In genomic region chr9:35728041-35728971, GRCh38 we compare ENCODE assay signal across 8 cellular contexts. TPM values are rescaled to one million over a fixed set of nuclear protein-coding genes. Genes with fewer than 3 reads are reported as not detected.
DNase-seq lines count a peak whose midpoint lies in the region; ATAC-seq, FAIRE-seq and TF ChIP-seq lines count a peak whose summit lies in the region.

No MANE protein-coding gene starts in this region.

- H3K4me3 ChIP-seq in body of pancreas (no peak overlapping the region), keratinocyte (ENCODE audit: control insufficient read depth in 2 of 3, extremely low read depth in 1 of 3, insufficient read depth in 2 of 3, low read depth in 1 of 3, low read length in 3 of 3) (peak overlapping the region in 2 of 3 experiments; percentile 27 to 30)

- H3K27me3 ChIP-seq in body of pancreas: no peaks in the 10 kb centered on the region
- no peaks in the 10 kb centered on the region for H3K27me3 ChIP-seq in keratinocyte (ENCODE audit: control insufficient read depth, extremely low read depth, insufficient read depth, low read length)

- 29 to 33% methylated on average over 10 of the region's 10 CpGs for WGBS in body of pancreas, 2 donors

- no peak for ATAC-seq in body of pancreas
- ATAC-seq in GM18858 (IDR thresholded peaks at IDR 0.05; ENCODE audit: unreplicated experiment): no peak

- H3K9ac ChIP-seq in keratinocyte (ENCODE audit: control insufficient read depth, extremely low read depth, insufficient read depth, low read length): no peak overlapping the region

- peak overlapping the region; percentile 95 for H3K4me2 ChIP-seq in keratinocyte (ENCODE audit: control insufficient read depth, extremely low read depth, insufficient read depth, low read depth, low read length)

- peaks cover 8 to 21% of the 10 kb centered on the region in 2 donors for H3K36me3 ChIP-seq in body of pancreas (replicated peaks in 1 of 2; ENCODE audit: insufficient read depth in 1 of 2, low read depth in 2 of 2)
- H3K36me3 ChIP-seq in keratinocyte (ENCODE audit: control insufficient read depth in 2 of 2, extremely low read depth in 1 of 2, insufficient read depth in 2 of 2, low read length in 2 of 2): peaks cover 19 to 26% of the 10 kb centered on the region in 2 experiments

- H3K27ac ChIP-seq in body of pancreas (peak overlapping the region in 3 of 4 donors; percentile 51 to 95 (median 63)), keratinocyte (ENCODE audit: control insufficient read depth, insufficient read depth, low read length) (peak overlapping the region; percentile 13)

- no peak for TF ChIP-seq CTCF in body of pancreas (IDR thresholded peaks at IDR 0.05)
- no peak for TF ChIP-seq CTCF in keratinocyte (optimal IDR thresholded peaks at IDR 0.05 in 1 of 3, IDR thresholded peaks at IDR 0.05 in 1 of 3, conservative IDR thresholded peaks at IDR 0.05 in 1 of 3; ENCODE audit: extremely low read depth in 1 of 3, insufficient read depth in 2 of 3, low read length in 3 of 3)

- H4K20me1 ChIP-seq in keratinocyte (ENCODE audit: control insufficient read depth, extremely low read depth, insufficient read depth, low read length): peaks cover 26% of the 10 kb centered on the region

- H2AFZ ChIP-seq in keratinocyte (ENCODE audit: control insufficient read depth, low read length): no peak overlapping the region

- peaks cover 42% of the 10 kb centered on the region for H3K4me1 ChIP-seq in body of pancreas
- H3K4me1 ChIP-seq in keratinocyte (ENCODE audit: control insufficient read depth, extremely low read depth, insufficient read depth, low read length): peaks cover 36% of the 10 kb centered on the region

- H3K79me2 ChIP-seq in keratinocyte (ENCODE audit: control insufficient read depth, insufficient read depth, low read length): peaks cover 63% of the 10 kb centered on the region

- intact Hi-C loops in body of pancreas (cut with DNase I): no loop called here

- peak; percentile 91 for FAIRE-seq in GM12892 (lab: Jason Lieb, UNC)
- FAIRE-seq in keratinocyte (lab: Jason Lieb, UNC): no peak

- H3K9me3 ChIP-seq in body of pancreas (no peaks in the 10 kb centered on the region), keratinocyte (ENCODE audit: control insufficient read depth, low read depth, low read length) (no peaks in the 10 kb centered on the region)

- in situ Hi-C loops in G401 (cut with HindIII; ENCODE audit: low sequenced_read_pairs): no loop called here

- peaks cover 7% of the 10 kb centered on the region for H3K9me1 ChIP-seq in keratinocyte (ENCODE audit: control insufficient read depth, extremely low read depth, insufficient read depth, low read length)

- TF ChIP-seq POLR2A in GM12892 (IDR thresholded peaks at IDR 0.05; ENCODE audit: low read depth, low read length) (peak; percentile 93), body of pancreas (IDR thresholded peaks at IDR 0.05) (peak in 2 of 3 donors; percentile 49)

- dilution Hi-C loops in keratinocyte (cut with MboI; ENCODE audit: extremely low pct_ligation_motif_present, low sequenced_read_pairs): no loop called here

- DNase-seq in GM12892 (ENCODE audit: insufficient read length) (no peak), NAMALWA (ENCODE audit: low spot score) (peak; percentile 10), body of pancreas (peak; percentile 39 to 68 (median 51)), keratinocyte (ENCODE audit: low read depth, low spot score) (no peak), DMS153 (lab: John Stamatoyannopoulos, UW) (no peak), G401 (ENCODE audit: low spot score) (no peak)
- DNase-seq in stimulated activated CD4-positive, alpha-beta T cell treated with anti-CD3 and anti-CD28 coated beads, Interleukin-2, amount 100 ng/mL, for 24 hours: peak; percentile 46 to 57

RNA-seq across cellular contexts. Expression of gene TLN1, which starts 3.7 kb away (rescaled TPM):
- 65.4 TPM for polyA plus RNA-seq in GM12892 (2012; ENCODE audit: missing spikeins)
- 100 to 1,000 TPM in 1 of 2 donors, 10 to 100 TPM in 1; 93.7 to 130 TPM for total RNA-seq in body of pancreas
- polyA plus RNA-seq in keratinocyte: 53.0 to 98.3 TPM (median 54.6 TPM) in 3 replicates
- polyA plus RNA-seq in keratinocyte (2011; ENCODE audit: low read depth): 80.1 TPM
- polyA plus RNA-seq in keratinocyte (2011; cell fraction: cytosol; rRNA removed): 34.1 and 58.4 TPM in 2 replicates
- 115 and 144 TPM in 2 replicates for polyA plus RNA-seq in keratinocyte (2011; cell fraction: nucleus; rRNA removed)
- 36.2 and 124 TPM in 2 replicates for polyA plus RNA-seq in keratinocyte (2012; ENCODE audit: low replicate concordance)
- polyA minus RNA-seq in keratinocyte: 196 to 448 TPM (median 286 TPM) in 3 replicates
- polyA minus RNA-seq in keratinocyte (2011; cell fraction: cytosol; rRNA and poly(A)+ RNA removed): 291 TPM
- polyA minus RNA-seq in keratinocyte (2011; cell fraction: nucleus; rRNA and poly(A)+ RNA removed): 223 and 237 TPM in 2 replicates
- total RNA-seq in G401 (2014; rRNA removed; shearing (Covaris generic)): 146 and 195 TPM in 2 replicates

RNA-seq across cellular contexts. Expression of gene CREB3, which starts 4.2 kb away (rescaled TPM):
- polyA plus RNA-seq in GM12892 (2012; ENCODE audit: missing spikeins): 19.2 TPM
- 10 to 100 TPM; 31.9 to 32.6 TPM for total RNA-seq in body of pancreas
- 24.6 to 33.2 TPM (median 27.0 TPM) in 3 replicates for polyA plus RNA-seq in keratinocyte
- polyA plus RNA-seq in keratinocyte (2011; ENCODE audit: low read depth): 9.8 TPM
- polyA plus RNA-seq in keratinocyte (2011; cell fraction: cytosol; rRNA removed): 28.5 and 33.1 TPM in 2 replicates
- polyA plus RNA-seq in keratinocyte (2011; cell fraction: nucleus; rRNA removed): 18.5 and 22.8 TPM in 2 replicates
- 16.2 and 38.5 TPM in 2 replicates for polyA plus RNA-seq in keratinocyte (2012; ENCODE audit: low replicate concordance)
- polyA minus RNA-seq in keratinocyte: 16.6 to 46.4 TPM (median 17.6 TPM) in 3 replicates
- polyA minus RNA-seq in keratinocyte (2011; cell fraction: cytosol; rRNA and poly(A)+ RNA removed): 16.1 TPM
- 8.3 and 13.7 TPM in 2 replicates for polyA minus RNA-seq in keratinocyte (2011; cell fraction: nucleus; rRNA and poly(A)+ RNA removed)
- 40.3 and 46.0 TPM in 2 replicates for total RNA-seq in G401 (2014; rRNA removed; shearing (Covaris generic))

RNA-seq across cellular contexts. Expression of gene GBA2, which starts 20.7 kb away (rescaled TPM):
- 28.3 TPM for polyA plus RNA-seq in GM12892 (2012; ENCODE audit: missing spikeins)
- total RNA-seq in body of pancreas: 100 to 1,000 TPM in 1 of 2 donors, 10 to 100 TPM in 1; 54.2 to 111 TPM
- 28.7 to 42.2 TPM (median 31.7 TPM) in 3 replicates for polyA plus RNA-seq in keratinocyte
- 27.2 TPM for polyA plus RNA-seq in keratinocyte (2011; ENCODE audit: low read depth)
- 10.6 and 13.0 TPM in 2 replicates for polyA plus RNA-seq in keratinocyte (2011; cell fraction: cytosol; rRNA removed)
- 177 and 188 TPM in 2 replicates for polyA plus RNA-seq in keratinocyte (2011; cell fraction: nucleus; rRNA removed)
- 24.1 and 39.6 TPM in 2 replicates for polyA plus RNA-seq in keratinocyte (2012; ENCODE audit: low replicate concordance)
- polyA minus RNA-seq in keratinocyte: 30.6 to 49.5 TPM (median 46.2 TPM) in 3 replicates
- polyA minus RNA-seq in keratinocyte (2011; cell fraction: cytosol; rRNA and poly(A)+ RNA removed): 15.9 TPM
- 33.3 and 43.7 TPM in 2 replicates for polyA minus RNA-seq in keratinocyte (2011; cell fraction: nucleus; rRNA and poly(A)+ RNA removed)
- total RNA-seq in G401 (2014; rRNA removed; shearing (Covaris generic)): 37.2 and 48.6 TPM in 2 replicates

RNA-seq across cellular contexts. Expression of gene RGP1, which starts 20.8 kb away (rescaled TPM):
- 6.3 TPM for polyA plus RNA-seq in GM12892 (2012; ENCODE audit: missing spikeins)
- 10 to 100 TPM; 15.3 to 18.1 TPM for total RNA-seq in body of pancreas
- polyA plus RNA-seq in keratinocyte: 17.6 to 19.8 TPM (median 18.3 TPM) in 3 replicates
- polyA plus RNA-seq in keratinocyte (2011; ENCODE audit: low read depth): 3.1 TPM
- 16.4 and 17.6 TPM in 2 replicates for polyA plus RNA-seq in keratinocyte (2011; cell fraction: cytosol; rRNA removed)
- 33.5 and 35.2 TPM in 2 replicates for polyA plus RNA-seq in keratinocyte (2011; cell fraction: nucleus; rRNA removed)
- 9.1 and 17.9 TPM in 2 replicates for polyA plus RNA-seq in keratinocyte (2012; ENCODE audit: low replicate concordance)
- 21.6 to 42.2 TPM (median 24.7 TPM) in 3 replicates for polyA minus RNA-seq in keratinocyte
- 13.2 TPM for polyA minus RNA-seq in keratinocyte (2011; cell fraction: cytosol; rRNA and poly(A)+ RNA removed)
- 11.6 and 16.5 TPM in 2 replicates for polyA minus RNA-seq in keratinocyte (2011; cell fraction: nucleus; rRNA and poly(A)+ RNA removed)
- total RNA-seq in G401 (2014; rRNA removed; shearing (Covaris generic)): 13.8 and 15.0 TPM in 2 replicates

RNA-seq across cellular contexts. Expression of gene MSMP, which starts 25.8 kb away (rescaled TPM):
- not detected for polyA plus RNA-seq in GM12892 (2012; ENCODE audit: missing spikeins)
- total RNA-seq in body of pancreas: not detected
- not detected in 3 replicates for polyA plus RNA-seq in keratinocyte
- 0.57 TPM for polyA plus RNA-seq in keratinocyte (2011; ENCODE audit: low read depth)
- not detected in 2 replicates for polyA plus RNA-seq in keratinocyte (2011; cell fraction: cytosol; rRNA removed)
- polyA plus RNA-seq in keratinocyte (2011; cell fraction: nucleus; rRNA removed): not detected in 2 replicates
- polyA plus RNA-seq in keratinocyte (2012; ENCODE audit: low replicate concordance): not detected in 2 replicates
- not detected in 3 replicates for polyA minus RNA-seq in keratinocyte
- polyA minus RNA-seq in keratinocyte (2011; cell fraction: cytosol; rRNA and poly(A)+ RNA removed): not detected
- not detected in 2 replicates for polyA minus RNA-seq in keratinocyte (2011; cell fraction: nucleus; rRNA and poly(A)+ RNA removed)
- not detected in 2 replicates for total RNA-seq in G401 (2014; rRNA removed; shearing (Covaris generic))

Comparison
In these comparisons a context has a peak if more than half of its experiments do, and no peak if none do; other contexts are left out.
1. DNase-seq: peak in NAMALWA (single experiment), body of pancreas (4 of 4) and stimulated activated CD4-positive, alpha-beta T cell treated with anti-CD3 and anti-CD28 coated beads, Interleukin-2, amount 100 ng/mL, for 24 hours (2 of 2); none in GM12892 (single experiment), keratinocyte (single experiment), DMS153 (single experiment) and G401 (single experiment).
2. H3K4me3 ChIP-seq: peak in keratinocyte (2 of 3); none in body of pancreas (0 of 2).